Comparison of ENCODE assay signal across 8 cellular contexts in genomic region chr22:25759825-25760231, GRCh38. TPM values are rescaled to one million over a fixed set of nuclear protein-coding genes. Genes with fewer than 3 reads are reported as not detected.
DNase-seq lines count a peak whose midpoint lies in the region; ATAC-seq and TF ChIP-seq lines count a peak whose summit lies in the region.
"Had no signal": no experiment of that assay in that cellular context is flagged by ENCODE, and none has a peak within 500 bp of the region (broad histone marks: within the 10 kb centered on the region; RNA-seq: fewer than 3 reads in every experiment).

No MANE protein-coding gene starts in this region.

- H3K4me1 ChIP-seq in thoracic aorta (ENCODE audit: control insufficient read depth in 1 of 2, low read depth in 2 of 2), result peaks cover 14 to 47% of the 10 kb centered on the region in 2 donors
- H3K4me1 ChIP-seq in tibial nerve, result no peaks in the 10 kb centered on the region

- 21 to 26% methylated on average over 5 of the region's 5 CpGs for WGBS in tibial nerve, 2 donors

- no peaks in the 10 kb centered on the region for H3K27me3 ChIP-seq in thoracic aorta (replicated peaks; ENCODE audit: insufficient read depth)
- no peaks in the 10 kb centered on the region for H3K27me3 ChIP-seq in tibial nerve

- H3K4me3 ChIP-seq in fibroblast of villous mesenchyme (ENCODE audit: low read depth, low read length), result no peak overlapping the region
- H3K4me3 ChIP-seq in thoracic aorta, result no peak overlapping the region
- no peak overlapping the region for H3K4me3 ChIP-seq in tibial nerve

- no peak for TF ChIP-seq CTCF in fibroblast of villous mesenchyme (IDR thresholded peaks at IDR 0.05; ENCODE audit: insufficient read depth, low read depth, low read length)
- no peak for TF ChIP-seq CTCF in thoracic aorta (IDR thresholded peaks at IDR 0.05)
- TF ChIP-seq CTCF in tibial nerve (IDR thresholded peaks at IDR 0.05), result no peak

- H3K36me3 ChIP-seq in thoracic aorta (peaks cover 18% of the 10 kb centered on the region), tibial nerve (no peaks in the 10 kb centered on the region)

- TF ChIP-seq POLR2A in tibial nerve (IDR thresholded peaks at IDR 0.05), result no peak

- DNase-seq in HPDE6-E6E7 (ENCODE audit: extremely low spot score) (peak; percentile 63), SKM-1 treated with dmso at 0.1 percent for 144 hours (lab: John Stamatoyannopoulos, UW; ENCODE audit: unreplicated experiment) (peak; percentile 76), fibroblast of villous mesenchyme (ENCODE audit: low read depth) (peak; percentile 92), thoracic aorta (ENCODE audit: low spot score) (peak; percentile 44), HT-29 (ENCODE audit: low spot score) (no peak), C1 segment of cervical spinal cord (lab: John Stamatoyannopoulos, UW) (no peak), tibial nerve (ENCODE audit: low spot score in 2 of 2) (no peak)
- DNase-seq: NCI-H1436 treated with DMSO at 0.1 percent for 48 hours had no signal

- H3K27ac ChIP-seq in thoracic aorta (peak overlapping the region; percentile 73 to 90), tibial nerve (no peak overlapping the region)

- TF ChIP-seq EP300 in tibial nerve (IDR thresholded peaks at IDR 0.05), result peak in 1 of 2 donors; percentile 28

- H3K9me3 ChIP-seq in thoracic aorta, result no peaks in the 10 kb centered on the region
- H3K9me3 ChIP-seq in tibial nerve, result peaks cover 0 to 14% (median 0%) of the 10 kb centered on the region in 4 donors

- ATAC-seq in thoracic aorta (ENCODE audit: insufficient number of reproducible peaks, low FRiP score, low read depth), result peak; percentile 93

RNA-seq across cellular contexts. Expression of gene MYO18B, which starts 17.8 kb away (rescaled TPM):
- under 0.01 and 1.9 TPM in 2 replicates for total RNA-seq in fibroblast of villous mesenchyme
- 10 to 100 TPM; 45.6 to 73.5 TPM for total RNA-seq in thoracic aorta
- total RNA-seq in HT-29 (2014; rRNA removed; shearing (Covaris generic)), result not detected in 2 replicates
- under 1 TPM in 2 of 4 donors, not detected in 2; under 0.01 TPM for total RNA-seq in tibial nerve

Comparison
In these comparisons a context has a peak if more than half of its experiments do, and no peak if none do; other contexts are left out.
1. DNase-seq: peak in HPDE6-E6E7 (single experiment), SKM-1 treated with dmso at 0.1 percent for 144 hours (single experiment), fibroblast of villous mesenchyme (single experiment) and thoracic aorta (single experiment); none in HT-29 (single experiment), C1 segment of cervical spinal cord (0 of 14) and tibial nerve (0 of 2).
2. H3K27ac ChIP-seq: peak in thoracic aorta (2 of 2); none in tibial nerve (0 of 4).
3. RNA of gene MYO18B, which starts 17.8 kb away (total RNA-seq): 45.6 to 73.5 TPM in thoracic aorta; under 0.01 to 1.9 TPM in fibroblast of villous mesenchyme, not detected in HT-29 and under 0.01 TPM in tibial nerve; every median in the first group is over 10 times any median in the second.